ENCODE assay signal across 1 cellular context in the genomic region with DNA sequence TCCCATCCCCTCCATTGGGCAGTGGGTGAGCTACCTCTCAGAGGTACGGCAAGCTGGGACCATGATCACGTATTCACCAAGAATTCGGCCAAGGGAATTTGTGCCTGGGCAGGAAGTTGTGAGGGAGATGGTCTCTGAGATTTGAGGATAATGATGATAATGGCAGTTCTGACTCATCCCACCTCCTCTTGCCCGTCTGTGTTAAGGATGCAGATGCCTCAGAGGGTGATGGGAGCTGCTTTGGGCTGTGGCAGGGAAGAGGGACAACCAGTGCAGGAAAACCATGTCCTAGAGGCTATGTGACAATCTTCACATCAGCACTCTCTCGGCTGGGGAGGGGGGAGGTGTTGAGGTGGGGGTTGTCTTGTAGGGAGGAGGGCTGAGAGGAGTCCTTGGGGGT.
TF ChIP-seq lines count a peak whose summit lies in the region.

No MANE protein-coding gene starts in this region.

TF ChIP-seq in WTC11, 78 proteins besides CTCF, POLR2A, EP300 and RAD21 (continued from another document):
- TF ChIP-seq, protein P1, sequence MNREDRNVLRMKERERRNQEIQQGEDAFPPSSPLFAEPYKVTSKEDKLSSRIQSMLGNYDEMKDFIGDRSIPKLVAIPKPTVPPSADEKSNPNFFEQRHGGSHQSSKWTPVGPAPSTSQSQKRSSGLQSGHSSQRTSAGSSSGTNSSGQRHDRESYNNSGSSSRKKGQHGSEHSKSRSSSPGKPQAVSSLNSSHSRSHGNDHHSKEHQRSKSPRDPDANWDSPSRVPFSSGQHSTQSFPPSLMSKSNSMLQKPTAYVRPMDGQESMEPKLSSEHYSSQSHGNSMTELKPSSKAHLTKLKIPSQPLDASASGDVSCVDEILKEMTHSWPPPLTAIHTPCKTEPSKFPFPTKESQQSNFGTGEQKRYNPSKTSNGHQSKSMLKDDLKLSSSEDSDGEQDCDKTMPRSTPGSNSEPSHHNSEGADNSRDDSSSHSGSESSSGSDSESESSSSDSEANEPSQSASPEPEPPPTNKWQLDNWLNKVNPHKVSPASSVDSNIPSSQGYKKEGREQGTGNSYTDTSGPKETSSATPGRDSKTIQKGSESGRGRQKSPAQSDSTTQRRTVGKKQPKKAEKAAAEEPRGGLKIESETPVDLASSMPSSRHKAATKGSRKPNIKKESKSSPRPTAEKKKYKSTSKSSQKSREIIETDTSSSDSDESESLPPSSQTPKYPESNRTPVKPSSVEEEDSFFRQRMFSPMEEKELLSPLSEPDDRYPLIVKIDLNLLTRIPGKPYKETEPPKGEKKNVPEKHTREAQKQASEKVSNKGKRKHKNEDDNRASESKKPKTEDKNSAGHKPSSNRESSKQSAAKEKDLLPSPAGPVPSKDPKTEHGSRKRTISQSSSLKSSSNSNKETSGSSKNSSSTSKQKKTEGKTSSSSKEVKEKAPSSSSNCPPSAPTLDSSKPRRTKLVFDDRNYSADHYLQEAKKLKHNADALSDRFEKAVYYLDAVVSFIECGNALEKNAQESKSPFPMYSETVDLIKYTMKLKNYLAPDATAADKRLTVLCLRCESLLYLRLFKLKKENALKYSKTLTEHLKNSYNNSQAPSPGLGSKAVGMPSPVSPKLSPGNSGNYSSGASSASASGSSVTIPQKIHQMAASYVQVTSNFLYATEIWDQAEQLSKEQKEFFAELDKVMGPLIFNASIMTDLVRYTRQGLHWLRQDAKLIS (CRISPR knock-in tag; IDR thresholded peaks at IDR 0.05; ENCODE audit: borderline replicate concordance) = no peak
